In the genomic region with DNA sequence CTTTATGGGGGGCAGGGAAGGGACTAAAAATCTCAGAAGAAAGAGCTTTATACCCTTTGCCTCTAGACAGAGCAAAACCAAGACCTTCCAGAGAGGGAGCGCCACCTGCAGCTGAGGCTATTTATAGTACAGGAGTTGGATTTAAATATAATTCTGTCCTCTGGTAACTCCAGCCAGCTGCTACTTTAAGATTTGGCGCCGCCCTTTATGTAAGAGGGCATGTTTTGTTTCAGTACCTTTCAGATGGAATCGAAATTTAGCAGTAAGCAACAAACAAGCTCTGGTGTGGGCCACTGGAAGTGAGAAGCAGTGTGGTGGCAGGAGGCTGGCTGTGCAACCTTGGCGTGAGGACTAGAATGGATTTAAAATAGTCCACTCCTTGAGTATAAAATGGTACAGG, we compare ENCODE assay signal across 9 cellular contexts. TPM values are rescaled to one million over a fixed set of nuclear protein-coding genes. Genes with fewer than 3 reads are reported as not detected.
A peak's percentile ranks its signal among the peaks of the same experiment; 100 is the strongest.
DNase-seq lines count a peak whose midpoint lies in the region; ATAC-seq lines count a peak whose summit lies in the region.
"Had no signal": no experiment of that assay in that cellular context is flagged by ENCODE, and none has a peak within 500 bp of the region (broad histone marks: within the 10 kb centered on the region; RNA-seq: fewer than 3 reads in every experiment).

No MANE protein-coding gene starts in this region.

- peaks cover 6% of the 10 kb centered on the region for H3K4me1 Mint-ChIP-seq in activated naive CD8-positive, alpha-beta T cell treated with anti-CD3 and anti-CD28 coated beads, Interleukin-2, amount 10 ng/mL, durations not matched to agents 7 days and 5 days

- peak; percentile 78 for ATAC-seq in activated naive CD8-positive, alpha-beta T cell treated with anti-CD3 and anti-CD28 coated beads, Interleukin-2, amount 10 ng/mL, durations not matched to agents 7 days and 5 days (ENCODE audit: low read depth)
- ATAC-seq in GM21423 (IDR thresholded peaks at IDR 0.05; ENCODE audit: unreplicated experiment): no peak
- no peak for ATAC-seq in HG03342 (IDR thresholded peaks at IDR 0.05; ENCODE audit: unreplicated experiment)

- peak; percentile 12 for DNase-seq in NCI-H1092 treated with DMSO at 0.1 percent for 48 hours (lab: John Stamatoyannopoulos, UW)
- DNase-seq in NCI-H1092 (lab: John Stamatoyannopoulos, UW): no peak
- DNase-seq in NCI-H2227 treated with DMSO at 0.1 percent for 48 hours (lab: John Stamatoyannopoulos, UW): peak; percentile 33
- DNase-seq in activated naive CD8-positive, alpha-beta T cell treated with anti-CD3 and anti-CD28 coated beads, Interleukin-2, amount 10 ng/mL, durations not matched to agents 7 days and 5 days: no peak
- DNase-seq in left kidney (ENCODE audit: low read depth, low spot score): peak; percentile 45
- no peak for DNase-seq in T-helper 9 cell

- peaks cover 48% of the 10 kb centered on the region for H3K27me3 Mint-ChIP-seq in activated naive CD8-positive, alpha-beta T cell treated with anti-CD3 and anti-CD28 coated beads, Interleukin-2, amount 10 ng/mL, durations not matched to agents 7 days and 5 days

- H3K36me3 Mint-ChIP-seq in activated naive CD8-positive, alpha-beta T cell treated with anti-CD3 and anti-CD28 coated beads, Interleukin-2, amount 10 ng/mL, durations not matched to agents 7 days and 5 days: no peaks in the 10 kb centered on the region

- POLR2A ChIA-PET in activated naive CD8-positive, alpha-beta T cell treated with anti-CD3 and anti-CD28 coated beads, Interleukin-2, amount 10 ng/mL, durations not matched to agents 7 days and 5 days (lab: Charles Lee): interaction anchor here (1.3 kb wide), 1 partner anchor 140 kb away, joined by 3 read pairs; a partner anchor contains a TSS

- H3K4me3 Mint-ChIP-seq in activated naive CD8-positive, alpha-beta T cell treated with anti-CD3 and anti-CD28 coated beads, Interleukin-2, amount 10 ng/mL, durations not matched to agents 7 days and 5 days: no peak overlapping the region

- no peaks in the 10 kb centered on the region for H3K9me3 Mint-ChIP-seq in activated naive CD8-positive, alpha-beta T cell treated with anti-CD3 and anti-CD28 coated beads, Interleukin-2, amount 10 ng/mL, durations not matched to agents 7 days and 5 days

- H3K27ac Mint-ChIP-seq in activated naive CD8-positive, alpha-beta T cell treated with anti-CD3 and anti-CD28 coated beads, Interleukin-2, amount 10 ng/mL, durations not matched to agents 7 days and 5 days: no peak overlapping the region

RNA-seq across cellular contexts. Expression of a gene that starts 5.2 kb away (rescaled TPM):
- total RNA-seq in activated naive CD8-positive, alpha-beta T cell treated with anti-CD3 and anti-CD28 coated beads, Interleukin-2, amount 10 ng/mL, durations not matched to agents 7 days and 5 days: not detected
- total RNA-seq: T-helper 1 cell treated with Interleukin-12 subunit alpha and Interleukin-12 subunit beta and Interleukin-4 antibody, amounts not matched to agents 30 ng/mL and 1 ng/mL, for 36 hours had no signal

RNA-seq across cellular contexts. Expression of a gene that starts 41.7 kb away (rescaled TPM):
- not detected for total RNA-seq in activated naive CD8-positive, alpha-beta T cell treated with anti-CD3 and anti-CD28 coated beads, Interleukin-2, amount 10 ng/mL, durations not matched to agents 7 days and 5 days
- total RNA-seq: T-helper 1 cell treated with Interleukin-12 subunit alpha and Interleukin-12 subunit beta and Interleukin-4 antibody, amounts not matched to agents 30 ng/mL and 1 ng/mL, for 36 hours had no signal

Comparison
In these comparisons a context has a peak if more than half of its experiments do, and no peak if none do; other contexts are left out.
1. DNase-seq: peak in NCI-H1092 treated with DMSO at 0.1 percent for 48 hours (single experiment), NCI-H2227 treated with DMSO at 0.1 percent for 48 hours (single experiment) and left kidney (single experiment); none in NCI-H1092 (single experiment), activated naive CD8-positive, alpha-beta T cell treated with anti-CD3 and anti-CD28 coated beads, Interleukin-2, amount 10 ng/mL, durations not matched to agents 7 days and 5 days (single experiment) and T-helper 9 cell (single experiment).